Comparison of ENCODE assay signal across 29 cellular contexts in the genomic region with DNA sequence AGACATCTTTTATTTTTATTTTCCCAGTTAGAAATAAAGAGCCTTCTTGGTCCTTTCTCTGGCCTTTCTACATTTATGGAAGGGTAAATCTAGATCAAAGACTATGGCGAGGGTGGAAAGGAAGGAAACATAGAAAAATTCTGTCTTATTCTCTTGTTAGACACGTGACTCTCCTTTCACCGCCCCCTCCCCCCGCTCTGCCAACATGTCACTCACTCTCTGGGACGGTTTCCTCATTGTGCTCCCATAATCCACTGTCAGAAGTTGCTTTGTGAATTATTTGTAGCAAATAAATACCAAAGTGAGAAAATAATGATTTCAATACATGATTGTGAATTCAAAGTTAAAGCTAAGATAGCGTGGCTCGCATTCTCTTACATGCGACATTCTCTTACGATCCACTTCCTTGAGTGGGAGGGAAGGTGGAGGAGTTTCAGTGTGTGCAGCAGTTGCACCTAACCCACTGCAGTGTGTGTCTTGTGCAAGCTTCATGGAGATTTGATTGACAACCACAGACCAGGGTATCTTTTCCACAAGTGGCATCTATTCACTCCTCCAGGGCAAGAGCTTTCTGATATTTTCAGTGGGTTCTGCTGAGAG.
"Had no signal": no experiment of that assay in that cellular context is flagged by ENCODE, and none has a peak within 500 bp of the region (broad histone marks: within the 10 kb centered on the region; RNA-seq: fewer than 3 reads in every experiment).

No MANE protein-coding gene starts in this region.

- H3K9me3 ChIP-seq: pancreas, prostate gland, right lobe of liver, sigmoid colon, suprapubic skin, testis, tibial artery, transverse colon, upper lobe of right lung, uterus had no signal

- H3K36me3 Mint-ChIP-seq: naive B cell; natural killer cell treated with Interleukin-12 subunit alpha and Interleukin-12 subunit beta and Interleukin-15 and Interleukin-18, amount 100 ng/mL, for 72 hours; stimulated activated memory B cell treated with anti-CD40 and anti-IgM and Interleukin-4, amounts not matched to agents 10 μg/mL and 1 μg/mL and 100 μg/mL, for 72 hours; type B pancreatic cell had no signal

- ATAC-seq: naive thymus-derived CD8-positive, alpha-beta T cell; natural killer cell treated with Interleukin-12 subunit alpha and Interleukin-12 subunit beta and Interleukin-15 and Interleukin-18, amount 100 ng/mL, for 72 hours; pancreas; right cardiac atrium; right lobe of liver; stimulated activated memory B cell treated with anti-CD40 and anti-IgM and Interleukin-4, amounts not matched to agents 10 μg/mL and 1 μg/mL and 100 μg/mL, for 72 hours; stimulated activated naive CD8-positive, alpha-beta T cell treated with anti-CD3 and anti-CD28 coated beads, Interleukin-15, amount 100 ng/mL, for 72 hours; stimulated activated naive CD8-positive, alpha-beta T cell treated with anti-CD3 and anti-CD28 coated beads, Interleukin-15, Interleukin-2, amounts not matched to agents 100 U/mL and 50 U/mL, for 24 hours; upper lobe of right lung had no signal

- H3K4me3 ChIP-seq: pancreas, prostate gland, right lobe of liver, sigmoid colon, suprapubic skin, testis, tibial artery, transverse colon, upper lobe of right lung, uterus had no signal

- FAIRE-seq: pancreas, small intestine had no signal

- H3K27ac Mint-ChIP-seq: naive B cell; naive thymus-derived CD8-positive, alpha-beta T cell; natural killer cell treated with Interleukin-12 subunit alpha and Interleukin-12 subunit beta and Interleukin-15 and Interleukin-18, amount 100 ng/mL, for 72 hours; nephron progenitor cell; stimulated activated memory B cell treated with anti-CD40 and anti-IgM and Interleukin-4, amounts not matched to agents 10 μg/mL and 1 μg/mL and 100 μg/mL, for 72 hours; type B pancreatic cell had no signal

- H3K9me3 Mint-ChIP-seq: nephron progenitor cell, neural crest cell had no signal

- H3K27ac ChIP-seq: pancreas, prostate gland, right lobe of liver, sigmoid colon, suprapubic skin, testis, tibial artery, transverse colon, upper lobe of right lung, uterus had no signal

- H3K4me1 ChIP-seq: pancreas, prostate gland, right lobe of liver, suprapubic skin, testis, tibial artery, transverse colon, upper lobe of right lung, uterus had no signal

- DNase-seq: naive B cell; naive thymus-derived CD8-positive, alpha-beta T cell; nephron progenitor cell; occipital lobe; pancreas; right cardiac atrium; right lobe of liver; sigmoid colon; small intestine; stimulated activated CD4-positive, alpha-beta T cell treated with anti-CD3 and anti-CD28 coated beads, Interleukin-15, amount 100 ng/mL, for 24 hours; stimulated activated CD4-positive, alpha-beta T cell treated with anti-CD3 and anti-CD28 coated beads, Interleukin-2, amount 100 ng/mL, for 24 hours; stimulated activated CD4-positive, alpha-beta T cell treated with anti-CD3 and anti-CD28 coated beads, Interleukin-4, amount 100 ng/mL, for 1 hour; stimulated activated CD4-positive, alpha-beta T cell treated with anti-CD3 and anti-CD28 coated beads, Interleukin-4, amount 100 ng/mL, for 4 hours; stimulated activated CD8-positive, alpha-beta memory T cell treated with anti-CD3 and anti-CD28 coated beads, Interleukin-4, amount 100 ng/mL, for 48 hours; stimulated activated naive CD4-positive, alpha-beta T cell; stimulated activated naive CD8-positive, alpha-beta T cell treated with anti-CD3 and anti-CD28 coated beads, Interleukin-15, amount 100 ng/mL, for 72 hours; stimulated activated naive CD8-positive, alpha-beta T cell treated with anti-CD3 and anti-CD28 coated beads, Interleukin-15, Interleukin-2, amounts not matched to agents 100 U/mL and 50 U/mL, for 24 hours; substantia nigra; testis; tibial artery; transverse colon; upper lobe of right lung; uterus had no signal

- H3K36me3 ChIP-seq: pancreas, prostate gland, right lobe of liver, sigmoid colon, suprapubic skin, tibial artery, transverse colon, upper lobe of right lung, uterus had no signal

- H3K27me3 ChIP-seq: pancreas, right lobe of liver, sigmoid colon, suprapubic skin, testis, tibial artery, transverse colon, upper lobe of right lung, uterus had no signal

- H3K4me3 Mint-ChIP-seq: naive B cell; natural killer cell treated with Interleukin-12 subunit alpha and Interleukin-12 subunit beta and Interleukin-15 and Interleukin-18, amount 100 ng/mL, for 72 hours; nephron progenitor cell; neural crest cell; stimulated activated memory B cell treated with anti-CD40 and anti-IgM and Interleukin-4, amounts not matched to agents 10 μg/mL and 1 μg/mL and 100 μg/mL, for 72 hours; stimulated activated naive CD8-positive, alpha-beta T cell treated with anti-CD3 and anti-CD28 coated beads, Interleukin-15, amount 100 ng/mL, for 72 hours; type B pancreatic cell had no signal

- H3K4me1 Mint-ChIP-seq: naive B cell; naive thymus-derived CD8-positive, alpha-beta T cell; neural crest cell; stimulated activated memory B cell treated with anti-CD40 and anti-IgM and Interleukin-4, amounts not matched to agents 10 μg/mL and 1 μg/mL and 100 μg/mL, for 72 hours; stimulated activated naive CD8-positive, alpha-beta T cell treated with anti-CD3 and anti-CD28 coated beads, Interleukin-15, amount 100 ng/mL, for 72 hours had no signal

- H3K27me3 Mint-ChIP-seq: natural killer cell treated with Interleukin-12 subunit alpha and Interleukin-12 subunit beta and Interleukin-15 and Interleukin-18, amount 100 ng/mL, for 72 hours; stimulated activated memory B cell treated with anti-CD40 and anti-IgM and Interleukin-4, amounts not matched to agents 10 μg/mL and 1 μg/mL and 100 μg/mL, for 72 hours; stimulated activated naive CD8-positive, alpha-beta T cell treated with anti-CD3 and anti-CD28 coated beads, Interleukin-15, amount 100 ng/mL, for 72 hours had no signal
